Comparison of ENCODE assay signal across 25 cellular contexts in genomic region chr10:120204877-120205276, GRCh38.
"Had no signal": no experiment of that assay in that cellular context is flagged by ENCODE, and none has a peak within 500 bp of the region (broad histone marks: within the 10 kb centered on the region; RNA-seq: fewer than 3 reads in every experiment).

No MANE protein-coding gene starts in this region.

- H3K4me3 Mint-ChIP-seq: immature natural killer cell; memory B cell; naive thymus-derived CD4-positive, alpha-beta T cell; natural killer cell treated with Interleukin-12 subunit alpha and Interleukin-12 subunit beta and Interleukin-15 and Interleukin-18, amount 100 ng/mL, for 72 hours; stimulated activated memory B cell treated with anti-CD40 and anti-IgM and Interleukin-4, amounts not matched to agents 10 μg/mL and 1 μg/mL and 100 μg/mL, for 72 hours; stimulated activated naive CD8-positive, alpha-beta T cell treated with anti-CD3 and anti-CD28 coated beads, Interleukin-15, amount 100 ng/mL, for 72 hours; type B pancreatic cell had no signal

- H3K4me2 ChIP-seq: smooth muscle cell had no signal

- DNase-seq: hypothalamus; immature natural killer cell; left ventricle myocardium inferior; midbrain; mucosa of descending colon; naive thymus-derived CD4-positive, alpha-beta T cell; ovary; right lobe of liver; stimulated activated CD4-positive, alpha-beta T cell treated with anti-CD3 and anti-CD28 coated beads, Interleukin-1b, Interleukin-23, amount 100 ng/mL, for 48 hours; stimulated activated CD4-positive, alpha-beta T cell treated with anti-CD3 and anti-CD28 coated beads, Interleukin-2, amount 100 ng/mL, for 48 hours; stimulated activated CD4-positive, alpha-beta T cell treated with anti-CD3 and anti-CD28 coated beads, Interleukin-4, amount 100 ng/mL, for 4 hours; stimulated activated CD8-positive, alpha-beta memory T cell treated with anti-CD3 and anti-CD28 coated beads, Interleukin-4, amount 100 ng/mL, for 48 hours; stimulated activated naive CD4-positive, alpha-beta T cell treated with Interleukin-2 at 50 U/mL for 16 hours; stimulated activated naive CD8-positive, alpha-beta T cell treated with anti-CD3 and anti-CD28 coated beads, Interleukin-15, amount 100 ng/mL, for 72 hours; uterus had no signal

- H3K36me3 Mint-ChIP-seq: immature natural killer cell; memory B cell; naive thymus-derived CD4-positive, alpha-beta T cell; natural killer cell treated with Interleukin-12 subunit alpha and Interleukin-12 subunit beta and Interleukin-15 and Interleukin-18, amount 100 ng/mL, for 72 hours; stimulated activated memory B cell treated with anti-CD40 and anti-IgM and Interleukin-4, amounts not matched to agents 10 μg/mL and 1 μg/mL and 100 μg/mL, for 72 hours; type B pancreatic cell had no signal

- H3K9me3 Mint-ChIP-seq: memory B cell; natural killer cell treated with Interleukin-12 subunit alpha and Interleukin-12 subunit beta and Interleukin-15 and Interleukin-18, amount 100 ng/mL, for 72 hours; stimulated activated memory B cell treated with anti-CD40 and anti-IgM and Interleukin-4, amounts not matched to agents 10 μg/mL and 1 μg/mL and 100 μg/mL, for 72 hours; stimulated activated naive CD8-positive, alpha-beta T cell treated with anti-CD3 and anti-CD28 coated beads, Interleukin-15, amount 100 ng/mL, for 72 hours had no signal

- H3K27me3 ChIP-seq: ovary, right atrium auricular region, right lobe of liver, tibial nerve, uterus had no signal

- H3K4me1 ChIP-seq: left ventricle myocardium inferior, right atrium auricular region, right lobe of liver, tibial nerve, uterus had no signal

- H3K4me1 Mint-ChIP-seq: immature natural killer cell; memory B cell; naive thymus-derived CD4-positive, alpha-beta T cell; stimulated activated memory B cell treated with anti-CD40 and anti-IgM and Interleukin-4, amounts not matched to agents 10 μg/mL and 1 μg/mL and 100 μg/mL, for 72 hours; stimulated activated naive CD8-positive, alpha-beta T cell treated with anti-CD3 and anti-CD28 coated beads, Interleukin-15, amount 100 ng/mL, for 72 hours had no signal

- H3K9me3 ChIP-seq: left ventricle myocardium inferior, mucosa of descending colon, ovary, right atrium auricular region, right lobe of liver, tibial nerve, uterus had no signal

- H3K27me3 Mint-ChIP-seq: memory B cell, progenitor cell of endocrine pancreas had no signal

- FAIRE-seq: islet of Langerhans had no signal

- H3K4me3 ChIP-seq: left ventricle myocardium inferior, lung, mucosa of descending colon, ovary, right atrium auricular region, right lobe of liver, smooth muscle cell, tibial nerve, uterus had no signal

- H3K36me3 ChIP-seq: left ventricle myocardium inferior, ovary, right atrium auricular region, right lobe of liver, tibial nerve, uterus had no signal

- H3K27ac Mint-ChIP-seq: immature natural killer cell; memory B cell; naive thymus-derived CD4-positive, alpha-beta T cell; natural killer cell treated with Interleukin-12 subunit alpha and Interleukin-12 subunit beta and Interleukin-15 and Interleukin-18, amount 100 ng/mL, for 72 hours; progenitor cell of endocrine pancreas; stimulated activated memory B cell treated with anti-CD40 and anti-IgM and Interleukin-4, amounts not matched to agents 10 μg/mL and 1 μg/mL and 100 μg/mL, for 72 hours; type B pancreatic cell had no signal

- H3K27ac ChIP-seq: left ventricle myocardium inferior, ovary, right atrium auricular region, right lobe of liver, tibial nerve, uterus had no signal
